ENCODE assay signal across 14 cellular contexts in the genomic region with DNA sequence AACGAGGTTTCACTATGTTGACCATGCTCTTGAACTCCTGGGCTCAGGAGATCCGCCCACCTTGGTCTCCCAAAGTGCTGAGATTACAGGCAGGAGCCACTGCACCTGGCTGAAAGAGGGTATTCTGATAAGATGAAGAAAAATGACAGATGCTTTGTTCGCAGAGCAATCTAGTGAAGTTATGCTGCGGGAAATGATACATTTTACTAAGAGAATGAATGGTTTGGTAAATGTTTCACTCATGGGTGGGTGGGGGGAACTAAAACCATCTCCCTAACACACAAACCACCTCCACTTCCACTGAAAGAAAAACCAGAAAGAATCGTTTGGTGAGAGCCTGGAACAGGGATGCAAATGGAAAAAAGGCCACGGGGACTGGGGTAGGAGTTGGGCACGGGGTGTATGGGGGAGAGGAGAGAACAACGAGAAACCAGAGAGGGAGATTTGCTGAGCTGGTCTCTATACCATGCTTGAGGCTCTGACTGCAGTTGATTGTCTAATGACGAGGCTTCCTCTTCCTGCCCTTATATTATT. TPM values are rescaled to one million over a fixed set of nuclear protein-coding genes. Genes with fewer than 3 reads are reported as not detected.
"Had no signal": no experiment of that assay in that cellular context is flagged by ENCODE, and none has a peak within 500 bp of the region (broad histone marks: within the 10 kb centered on the region; RNA-seq: fewer than 3 reads in every experiment).

No MANE protein-coding gene starts in this region.

- H3K27me3 ChIP-seq: pancreas, stomach had no signal

- H3K4me3 Mint-ChIP-seq: activated CD8-positive, alpha-beta T cell treated with anti-CD3 and anti-CD28 coated beads, Interleukin-2, amount 10 ng/mL, durations not matched to agents 7 days and 5 days; activated naive CD4-positive, alpha-beta T cell treated with anti-CD3 and anti-CD28 coated beads, Interleukin-2, amount 50 U/mL, for 24 hours; T-helper 17 cell had no signal

- H3K36me3 ChIP-seq: pancreas, stomach, thoracic aorta had no signal

- H3K4me3 ChIP-seq: pancreas, stomach, thoracic aorta had no signal

- H3K27me3 Mint-ChIP-seq: activated naive CD4-positive, alpha-beta T cell treated with anti-CD3 and anti-CD28 coated beads, Interleukin-2, amount 50 U/mL, for 24 hours had no signal

- H3K4me1 Mint-ChIP-seq: activated naive CD4-positive, alpha-beta T cell treated with anti-CD3 and anti-CD28 coated beads, Interleukin-2, amount 50 U/mL, for 24 hours had no signal

- H3K9me3 ChIP-seq: pancreas, stomach, thoracic aorta had no signal

- H3K4me1 ChIP-seq: pancreas had no signal

- H3K27ac Mint-ChIP-seq: activated CD8-positive, alpha-beta T cell treated with anti-CD3 and anti-CD28 coated beads, Interleukin-2, amount 10 ng/mL, durations not matched to agents 7 days and 5 days; activated naive CD4-positive, alpha-beta T cell treated with anti-CD3 and anti-CD28 coated beads, Interleukin-2, amount 50 U/mL, for 24 hours; T-helper 17 cell had no signal

- DNase-seq: activated CD8-positive, alpha-beta T cell treated with anti-CD3 and anti-CD28 coated beads, Interleukin-2, amount 10 ng/mL, durations not matched to agents 7 days and 5 days; amniotic stem cell; dermis blood vessel endothelial cell; hypothalamus; stimulated activated CD4-positive, alpha-beta T cell treated with anti-CD3 and anti-CD28 coated beads, Interleukin-4, amount 100 ng/mL, for 24 hours; stomach; T-helper 17 cell had no signal

- H3K27ac ChIP-seq: pancreas, stomach, thoracic aorta had no signal

- FAIRE-seq: pancreas had no signal

- H3K9me3 Mint-ChIP-seq: activated naive CD4-positive, alpha-beta T cell treated with anti-CD3 and anti-CD28 coated beads, Interleukin-2, amount 50 U/mL, for 24 hours; brain had no signal

- ATAC-seq: activated CD4-positive, CD25-positive, alpha-beta regulatory T cell treated with anti-CD3 and anti-CD28 coated beads, Interleukin-2, amount 50 U/mL, for 24 hours; activated CD8-positive, alpha-beta T cell treated with anti-CD3 and anti-CD28 coated beads, Interleukin-2, amount 10 ng/mL, durations not matched to agents 7 days and 5 days; pancreas; SK-N-SH treated with all-trans-retinoic acid at 6 μM for 48 hours; T-helper 17 cell had no signal

- H3K36me3 Mint-ChIP-seq: activated naive CD4-positive, alpha-beta T cell treated with anti-CD3 and anti-CD28 coated beads, Interleukin-2, amount 50 U/mL, for 24 hours; brain had no signal

RNA-seq across cellular contexts. Expression of a gene that starts 52.6 kb away (rescaled TPM):
- total RNA-seq: activated CD8-positive, alpha-beta T cell treated with anti-CD3 and anti-CD28 coated beads, Interleukin-2, amount 10 ng/mL, durations not matched to agents 7 days and 5 days; myocyte; T-helper 17 cell had no signal
